24 cellular contexts compared by ENCODE assay signal in genomic region chr13:110554227-110554836, GRCh38.
"Had no signal": no experiment of that assay in that cellular context is flagged by ENCODE, and none has a peak within 500 bp of the region (broad histone marks: within the 10 kb centered on the region; RNA-seq: fewer than 3 reads in every experiment).

No MANE protein-coding gene starts in this region.

- DNase-seq: activated CD4-positive, alpha-beta memory T cell treated with anti-CD3 and anti-CD28 coated beads for 36 hours; activated CD4-positive, alpha-beta T cell treated with anti-CD3 and anti-CD28 coated beads for 4 hours; activated CD4-positive, CD25-positive, alpha-beta regulatory T cell; activated effector memory CD4-positive, alpha-beta T cell treated with Interleukin-2 at 50 U/mL for 16 hours; activated naive CD4-positive, alpha-beta T cell treated with anti-CD3 and anti-CD28 coated beads, Interleukin-2, amount 10 ng/mL, durations not matched to agents 7 days and 5 days; activated T-cell treated with anti-CD3 and anti-CD28 coated beads, Interleukin-2, amount 50 U/mL, for 72 hours; amygdala; cerebellar nuclear complex; endodermal cell; esophagus squamous epithelium; gastrocnemius medialis; hippocampal formation; left colon; lower lobe of right lung; naive thymus-derived CD8-positive, alpha-beta T cell; stimulated activated CD4-positive, alpha-beta T cell treated with anti-CD3 and anti-CD28 coated beads, Interleukin-2, amount 100 ng/mL, for 24 hours; stimulated activated CD8-positive, alpha-beta memory T cell treated with anti-CD3 and anti-CD28 coated beads, Interleukin-4, amount 100 ng/mL, for 48 hours; stimulated activated naive B cell treated with anti-CD40 and anti-IgM and Interleukin-4, amounts not matched to agents 10 μg/mL and 1 μg/mL and 100 μg/mL, for 72 hours; T1000; testis had no signal

- H3K36me3 Mint-ChIP-seq: activated CD4-positive, alpha-beta memory T cell treated with anti-CD3 and anti-CD28 coated beads for 36 hours; type B pancreatic cell had no signal

- H3K4me3 Mint-ChIP-seq: activated CD4-positive, alpha-beta memory T cell treated with anti-CD3 and anti-CD28 coated beads for 36 hours; activated naive CD4-positive, alpha-beta T cell treated with anti-CD3 and anti-CD28 coated beads, Interleukin-2, amount 10 ng/mL, durations not matched to agents 7 days and 5 days; activated T-cell treated with anti-CD3 and anti-CD28 coated beads, Interleukin-2, amount 50 U/mL, for 72 hours; endodermal cell; naive thymus-derived CD8-positive, alpha-beta T cell; stimulated activated naive B cell treated with anti-CD40 and anti-IgM and Interleukin-4, amounts not matched to agents 10 μg/mL and 1 μg/mL and 100 μg/mL, for 72 hours; type B pancreatic cell had no signal

- H3K27ac ChIP-seq: coronary artery, esophagus squamous epithelium, gastrocnemius medialis, skin epidermis, testis had no signal

- H3K27me3 ChIP-seq: esophagus squamous epithelium, gastrocnemius medialis, testis had no signal

- H3K9me3 ChIP-seq: esophagus squamous epithelium, gastrocnemius medialis, lower lobe of right lung, prostate gland, testis had no signal

- H3K9me3 Mint-ChIP-seq: activated CD4-positive, alpha-beta memory T cell treated with anti-CD3 and anti-CD28 coated beads for 36 hours; activated naive CD4-positive, alpha-beta T cell treated with anti-CD3 and anti-CD28 coated beads, Interleukin-2, amount 10 ng/mL, durations not matched to agents 7 days and 5 days; activated T-cell treated with anti-CD3 and anti-CD28 coated beads, Interleukin-2, amount 50 U/mL, for 72 hours; type B pancreatic cell had no signal

- H3K27me3 Mint-ChIP-seq: activated CD4-positive, alpha-beta memory T cell treated with anti-CD3 and anti-CD28 coated beads for 36 hours; naive thymus-derived CD8-positive, alpha-beta T cell; stimulated activated naive B cell treated with anti-CD40 and anti-IgM and Interleukin-4, amounts not matched to agents 10 μg/mL and 1 μg/mL and 100 μg/mL, for 72 hours; type B pancreatic cell had no signal

- ATAC-seq: activated T-cell treated with anti-CD3 and anti-CD28 coated beads, Interleukin-2, amount 50 U/mL, for 72 hours; gastrocnemius medialis; left colon; naive thymus-derived CD8-positive, alpha-beta T cell; stimulated activated naive B cell treated with anti-CD40 and anti-IgM and Interleukin-4, amounts not matched to agents 10 μg/mL and 1 μg/mL and 100 μg/mL, for 72 hours had no signal

- H3K36me3 ChIP-seq: gastrocnemius medialis, prostate gland had no signal

- H3K27ac Mint-ChIP-seq: activated CD4-positive, alpha-beta memory T cell treated with anti-CD3 and anti-CD28 coated beads for 36 hours; activated naive CD4-positive, alpha-beta T cell treated with anti-CD3 and anti-CD28 coated beads, Interleukin-2, amount 10 ng/mL, durations not matched to agents 7 days and 5 days; activated T-cell treated with anti-CD3 and anti-CD28 coated beads, Interleukin-2, amount 50 U/mL, for 72 hours; endodermal cell; stimulated activated naive B cell treated with anti-CD40 and anti-IgM and Interleukin-4, amounts not matched to agents 10 μg/mL and 1 μg/mL and 100 μg/mL, for 72 hours; type B pancreatic cell had no signal

- H3K4me3 ChIP-seq: coronary artery, esophagus squamous epithelium, gastrocnemius medialis, lower lobe of right lung, prostate gland, skin epidermis, testis had no signal
